ENCODE assay signal across 1 cellular context in the genomic region with DNA sequence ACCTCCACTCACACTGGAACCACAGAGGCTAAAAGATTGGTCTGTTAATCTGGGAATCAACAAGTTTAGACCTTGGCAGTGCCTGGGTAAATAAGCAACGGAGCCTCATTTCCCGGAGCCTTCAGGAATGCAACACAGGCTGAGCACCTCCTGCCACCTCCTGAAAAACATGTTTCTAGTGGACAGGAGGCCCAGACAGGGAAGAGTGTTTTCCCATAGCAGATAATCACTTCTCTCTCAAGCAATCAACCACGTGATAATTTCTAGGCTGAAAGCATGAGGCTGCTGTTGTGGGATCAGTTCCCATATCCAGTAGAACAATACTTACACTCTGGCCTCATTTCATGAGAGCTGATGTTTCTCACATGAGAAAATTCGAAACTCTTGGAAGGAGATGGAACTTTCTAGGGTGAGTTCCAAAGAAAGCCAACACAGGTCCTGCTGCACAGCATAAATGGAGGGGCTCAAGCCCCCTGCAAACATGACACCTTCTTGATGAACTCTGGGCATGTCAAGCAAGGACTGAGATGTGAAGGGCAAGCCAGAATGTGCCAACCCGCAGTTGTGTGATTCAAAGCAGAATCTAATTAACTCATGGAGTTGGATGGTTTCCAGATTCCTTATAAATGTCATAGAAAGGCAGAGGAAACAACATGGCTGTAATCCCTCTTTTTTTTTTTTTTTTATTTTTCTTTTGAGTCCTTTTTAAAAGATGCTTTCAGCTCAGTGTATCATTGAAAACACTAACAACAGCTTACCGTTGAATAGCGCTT.
TF ChIP-seq lines count a peak whose summit lies in the region.

No MANE protein-coding gene starts in this region.

TF ChIP-seq in GM23338, 12 proteins besides CTCF, POLR2A, EP300 and RAD21 (continued from another document):
- TF ChIP-seq, protein P1, sequence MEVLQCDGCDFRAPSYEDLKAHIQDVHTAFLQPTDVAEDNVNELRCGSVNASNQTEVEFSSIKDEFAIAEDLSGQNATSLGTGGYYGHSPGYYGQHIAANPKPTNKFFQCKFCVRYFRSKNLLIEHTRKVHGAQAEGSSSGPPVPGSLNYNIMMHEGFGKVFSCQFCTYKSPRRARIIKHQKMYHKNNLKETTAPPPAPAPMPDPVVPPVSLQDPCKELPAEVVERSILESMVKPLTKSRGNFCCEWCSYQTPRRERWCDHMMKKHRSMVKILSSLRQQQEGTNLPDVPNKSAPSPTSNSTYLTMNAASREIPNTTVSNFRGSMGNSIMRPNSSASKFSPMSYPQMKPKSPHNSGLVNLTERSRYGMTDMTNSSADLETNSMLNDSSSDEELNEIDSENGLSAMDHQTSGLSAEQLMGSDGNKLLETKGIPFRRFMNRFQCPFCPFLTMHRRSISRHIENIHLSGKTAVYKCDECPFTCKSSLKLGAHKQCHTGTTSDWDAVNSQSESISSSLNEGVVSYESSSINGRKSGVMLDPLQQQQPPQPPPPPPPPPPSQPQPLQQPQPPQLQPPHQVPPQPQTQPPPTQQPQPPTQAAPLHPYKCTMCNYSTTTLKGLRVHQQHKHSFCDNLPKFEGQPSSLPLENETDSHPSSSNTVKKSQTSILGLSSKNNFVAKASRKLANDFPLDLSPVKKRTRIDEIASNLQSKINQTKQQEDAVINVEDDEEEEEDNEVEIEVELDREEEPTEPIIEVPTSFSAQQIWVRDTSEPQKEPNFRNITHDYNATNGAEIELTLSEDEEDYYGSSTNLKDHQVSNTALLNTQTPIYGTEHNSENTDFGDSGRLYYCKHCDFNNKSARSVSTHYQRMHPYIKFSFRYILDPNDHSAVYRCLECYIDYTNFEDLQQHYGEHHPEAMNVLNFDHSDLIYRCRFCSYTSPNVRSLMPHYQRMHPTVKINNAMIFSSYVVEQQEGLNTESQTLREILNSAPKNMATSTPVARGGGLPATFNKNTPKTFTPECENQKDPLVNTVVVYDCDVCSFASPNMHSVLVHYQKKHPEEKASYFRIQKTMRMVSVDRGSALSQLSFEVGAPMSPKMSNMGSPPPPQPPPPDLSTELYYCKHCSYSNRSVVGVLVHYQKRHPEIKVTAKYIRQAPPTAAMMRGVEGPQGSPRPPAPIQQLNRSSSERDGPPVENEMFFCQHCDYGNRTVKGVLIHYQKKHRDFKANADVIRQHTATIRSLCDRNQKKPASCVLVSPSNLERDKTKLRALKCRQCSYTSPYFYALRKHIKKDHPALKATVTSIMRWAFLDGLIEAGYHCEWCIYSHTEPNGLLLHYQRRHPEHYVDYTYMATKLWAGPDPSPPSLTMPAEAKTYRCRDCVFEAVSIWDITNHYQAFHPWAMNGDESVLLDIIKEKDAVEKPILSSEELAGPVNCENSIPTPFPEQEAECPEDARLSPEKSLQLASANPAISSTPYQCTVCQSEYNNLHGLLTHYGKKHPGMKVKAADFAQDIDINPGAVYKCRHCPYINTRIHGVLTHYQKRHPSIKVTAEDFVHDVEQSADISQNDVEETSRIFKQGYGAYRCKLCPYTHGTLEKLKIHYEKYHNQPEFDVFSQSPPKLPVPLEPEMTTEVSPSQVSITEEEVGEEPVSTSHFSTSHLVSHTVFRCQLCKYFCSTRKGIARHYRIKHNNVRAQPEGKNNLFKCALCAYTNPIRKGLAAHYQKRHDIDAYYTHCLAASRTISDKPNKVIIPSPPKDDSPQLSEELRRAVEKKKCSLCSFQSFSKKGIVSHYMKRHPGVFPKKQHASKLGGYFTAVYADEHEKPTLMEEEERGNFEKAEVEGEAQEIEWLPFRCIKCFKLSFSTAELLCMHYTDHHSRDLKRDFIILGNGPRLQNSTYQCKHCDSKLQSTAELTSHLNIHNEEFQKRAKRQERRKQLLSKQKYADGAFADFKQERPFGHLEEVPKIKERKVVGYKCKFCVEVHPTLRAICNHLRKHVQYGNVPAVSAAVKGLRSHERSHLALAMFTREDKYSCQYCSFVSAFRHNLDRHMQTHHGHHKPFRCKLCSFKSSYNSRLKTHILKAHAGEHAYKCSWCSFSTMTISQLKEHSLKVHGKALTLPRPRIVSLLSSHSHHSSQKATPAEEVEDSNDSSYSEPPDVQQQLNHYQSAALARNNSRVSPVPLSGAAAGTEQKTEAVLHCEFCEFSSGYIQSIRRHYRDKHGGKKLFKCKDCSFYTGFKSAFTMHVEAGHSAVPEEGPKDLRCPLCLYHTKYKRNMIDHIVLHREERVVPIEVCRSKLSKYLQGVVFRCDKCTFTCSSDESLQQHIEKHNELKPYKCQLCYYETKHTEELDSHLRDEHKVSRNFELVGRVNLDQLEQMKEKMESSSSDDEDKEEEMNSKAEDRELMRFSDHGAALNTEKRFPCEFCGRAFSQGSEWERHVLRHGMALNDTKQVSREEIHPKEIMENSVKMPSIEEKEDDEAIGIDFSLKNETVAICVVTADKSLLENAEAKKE (CRISPR knock-in tag; IDR thresholded peaks at IDR 0.05) = no peak
- TF ChIP-seq ZNF114 (CRISPR knock-in tag; IDR thresholded peaks at IDR 0.05) (no peak), STAT1 (IDR thresholded peaks at IDR 0.05; ENCODE audit: unreplicated experiment) (no peak), JUNB (IDR thresholded peaks at IDR 0.05; ENCODE audit: unreplicated experiment) (no peak), EZH2 (IDR thresholded peaks at IDR 0.05; ENCODE audit: low read depth, unreplicated experiment) (no peak)
